In the genomic region with DNA sequence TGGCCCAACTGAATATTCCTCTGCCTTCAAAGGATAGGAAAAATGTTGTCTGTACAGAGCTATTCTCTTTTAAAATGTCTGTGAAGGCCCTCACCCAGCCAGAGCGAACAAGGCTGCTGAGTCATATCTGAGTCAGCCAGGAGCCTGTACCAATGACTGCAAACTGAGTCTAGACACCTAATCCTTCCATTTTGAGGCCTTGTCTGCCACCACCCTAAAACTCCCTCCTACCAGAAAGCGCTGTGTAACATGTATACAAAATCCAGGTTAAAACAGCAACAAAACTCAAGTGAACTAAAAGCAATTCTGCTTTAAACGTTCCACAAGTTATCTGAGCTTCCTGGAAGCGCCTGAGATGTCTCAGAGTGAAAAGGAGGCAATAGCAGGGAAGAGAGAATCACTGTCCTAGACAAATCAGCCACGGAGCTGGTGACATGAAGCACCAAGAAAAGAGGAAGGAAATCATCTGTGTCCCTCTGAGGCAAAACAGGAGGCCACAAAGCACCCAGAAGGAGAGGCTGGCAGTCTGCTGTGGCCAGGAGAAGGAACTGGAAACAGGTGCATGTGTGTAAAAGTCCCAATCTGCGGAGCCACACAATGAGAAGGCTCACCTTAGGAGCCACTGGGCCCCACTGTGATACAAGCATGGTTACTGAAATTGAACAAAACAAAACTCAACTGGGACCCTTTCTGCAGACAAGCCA, we compare ENCODE assay signal across 9 cellular contexts. TPM values are rescaled to one million over a fixed set of nuclear protein-coding genes. Genes with fewer than 3 reads are reported as not detected.
DNase-seq lines count a peak whose midpoint lies in the region; ATAC-seq and TF ChIP-seq lines count a peak whose summit lies in the region.
"Had no signal": no experiment of that assay in that cellular context is flagged by ENCODE, and none has a peak within 500 bp of the region (broad histone marks: within the 10 kb centered on the region; RNA-seq: fewer than 3 reads in every experiment).

No MANE protein-coding gene starts in this region.

- no peak for TF ChIP-seq CTCF in RWPE1 (conservative IDR thresholded peaks at IDR 0.05; ENCODE audit: low read depth)
- no peak for TF ChIP-seq CTCF in retinal pigment epithelial cell (conservative IDR thresholded peaks at IDR 0.05; ENCODE audit: low read depth, low read length)
- TF ChIP-seq CTCF in WERI-Rb-1 (IDR thresholded peaks at IDR 0.05; ENCODE audit: low read depth, low read length), result no peak

- H3K4me3 ChIP-seq in retinal pigment epithelial cell (ENCODE audit: low read length), result no peak overlapping the region
- H3K4me3 ChIP-seq in WERI-Rb-1 (ENCODE audit: low read depth, low read length), result no peak overlapping the region

- CTCF ChIA-PET in RWPE1 (lab: Yijun Ruan, JAX), result interaction anchor here (0.6 to 0.7 kb wide), 3 partner anchors 30 to 373 kb away, joined by 4 to 5 read pairs (median 5); no protein-coding TSS in a partner anchor

- H3K9me3 ChIP-seq in WERI-Rb-1 (ENCODE audit: severe bottlenecking), result no peaks in the 10 kb centered on the region

- H3K27me3 ChIP-seq in WERI-Rb-1 (ENCODE audit: insufficient read depth, low read depth, severe bottlenecking), result no peaks in the 10 kb centered on the region

- POLR2A ChIA-PET in RWPE1 (lab: Yijun Ruan, JAX; ENCODE audit: low non-redundant PET), result no interaction called here

- peak; percentile 67 for ATAC-seq in HG03045 (IDR thresholded peaks at IDR 0.05; ENCODE audit: unreplicated experiment)

- peak overlapping the region; percentile 68 for H3K27ac ChIP-seq in RWPE1
- no peak overlapping the region for H3K27ac ChIP-seq in WERI-Rb-1

- H3K36me3 ChIP-seq in WERI-Rb-1, result no peaks in the 10 kb centered on the region

- DNase-seq in activated effector memory CD4-positive, alpha-beta T cell treated with anti-CD3 and anti-CD28 coated beads, Interleukin-2, amount 50 U/mL, for 16 hours, result peak; percentile 80
- DNase-seq in activated effector memory CD4-positive, alpha-beta T cell treated with Interleukin-2 at 50 U/mL for 16 hours, result no peak
- DNase-seq in RWPE1 (ENCODE audit: low spot score) (peak; percentile 69), dermis blood vessel endothelial cell (peak; percentile 75), retinal pigment epithelial cell (ENCODE audit: low read depth) (peak; percentile 78), WERI-Rb-1 (no peak), NCI-H82 (lab: John Stamatoyannopoulos, UW) (no peak)

RNA-seq across cellular contexts. Expression of gene DHRS12, which starts 10.2 kb away (rescaled TPM):
- total RNA-seq in dermis blood vessel endothelial cell, result 5.0 and 7.1 TPM in 2 replicates

RNA-seq across cellular contexts. Expression of gene TMEM272, which starts 51.3 kb away (rescaled TPM):
- not detected in 2 replicates for total RNA-seq in dermis blood vessel endothelial cell
- total RNA-seq: subcutaneous adipose tissue had no signal

Comparison
In these comparisons a context has a peak if more than half of its experiments do, and no peak if none do; other contexts are left out.
1. DNase-seq: peak in activated effector memory CD4-positive, alpha-beta T cell treated with anti-CD3 and anti-CD28 coated beads, Interleukin-2, amount 50 U/mL, for 16 hours (single experiment), RWPE1 (single experiment), dermis blood vessel endothelial cell (single experiment) and retinal pigment epithelial cell (single experiment); none in activated effector memory CD4-positive, alpha-beta T cell treated with Interleukin-2 at 50 U/mL for 16 hours (single experiment), WERI-Rb-1 (single experiment) and NCI-H82 (single experiment).